In genomic region chr7:2417981-2418481, GRCh38 we compare ENCODE assay signal across 10 cellular contexts. TPM values are rescaled to one million over a fixed set of nuclear protein-coding genes. Genes with fewer than 3 reads are reported as not detected.
DNase-seq lines count a peak whose midpoint lies in the region; ATAC-seq and TF ChIP-seq lines count a peak whose summit lies in the region.
"Had no signal": no experiment of that assay in that cellular context is flagged by ENCODE, and none has a peak within 500 bp of the region (broad histone marks: within the 10 kb centered on the region; RNA-seq: fewer than 3 reads in every experiment).

No MANE protein-coding gene starts in this region.

- H3K9me3 Mint-ChIP-seq in chondrocyte (ENCODE audit: low read depth), result no peaks in the 10 kb centered on the region

- H3K4me1 Mint-ChIP-seq in chondrocyte (ENCODE audit: low read depth), result peaks cover 39% of the 10 kb centered on the region

- no peaks in the 10 kb centered on the region for H3K27me3 Mint-ChIP-seq in chondrocyte (ENCODE audit: low read depth)

- ATAC-seq in GM19467 (IDR thresholded peaks at IDR 0.05; ENCODE audit: unreplicated experiment), result no peak

- peak overlapping the region; percentile 78 for H3K27ac Mint-ChIP-seq in chondrocyte (ENCODE audit: unreplicated experiment)

- DNase-seq in GM04504 (ENCODE audit: low read depth), result peak; percentile 28
- peak; percentile 45 to 54 for DNase-seq in activated CD4-positive, alpha-beta T cell treated with anti-CD3 and anti-CD28 coated beads, Interleukin-2, amount 50 U/mL, for 48 hours
- no peak for DNase-seq in chondrocyte (ENCODE audit: low spot score)
- peak; percentile 39 for DNase-seq in stimulated activated CD4-positive, alpha-beta T cell treated with anti-CD3 and anti-CD28 coated beads, Interleukin-1b, Interleukin-23, amount 100 ng/mL, for 48 hours
- no peak for DNase-seq in NCI-H345 (lab: John Stamatoyannopoulos, UW)
- no peak for DNase-seq in HPDE6-E6E7 (ENCODE audit: extremely low spot score)
- no peak for DNase-seq in NOMO-1 treated with dmso at 0.1 percent for 144 hours (lab: John Stamatoyannopoulos, UW; ENCODE audit: unreplicated experiment)
- DNase-seq: NCI-H1048 had no signal

- H3K36me3 Mint-ChIP-seq in chondrocyte (ENCODE audit: low read depth), result no peaks in the 10 kb centered on the region

- no peak for TF ChIP-seq CTCF in chondrocyte (IDR thresholded peaks at IDR 0.05)

- no peak overlapping the region for H3K4me3 Mint-ChIP-seq in chondrocyte (ENCODE audit: unreplicated experiment)

RNA-seq across cellular contexts. Expression of gene CHST12, which starts 14.6 kb away (rescaled TPM):
- total RNA-seq in chondrocyte, result 20.7 to 31.5 TPM (median 22.4 TPM) in 3 replicates

RNA-seq across cellular contexts. Expression of gene GRIFIN, which starts 58.2 kb away (rescaled TPM):
- total RNA-seq in chondrocyte, result not detected in 3 replicates
- total RNA-seq: mesenteric fat pad had no signal

Comparison
In these comparisons a context has a peak if more than half of its experiments do, and no peak if none do; other contexts are left out.
1. DNase-seq: peak in GM04504 (single experiment), activated CD4-positive, alpha-beta T cell treated with anti-CD3 and anti-CD28 coated beads, Interleukin-2, amount 50 U/mL, for 48 hours (2 of 2) and stimulated activated CD4-positive, alpha-beta T cell treated with anti-CD3 and anti-CD28 coated beads, Interleukin-1b, Interleukin-23, amount 100 ng/mL, for 48 hours (single experiment); none in chondrocyte (single experiment), NCI-H345 (single experiment), HPDE6-E6E7 (single experiment) and NOMO-1 treated with dmso at 0.1 percent for 144 hours (single experiment).